ENCODE assay signal across 8 cellular contexts in the genomic region with DNA sequence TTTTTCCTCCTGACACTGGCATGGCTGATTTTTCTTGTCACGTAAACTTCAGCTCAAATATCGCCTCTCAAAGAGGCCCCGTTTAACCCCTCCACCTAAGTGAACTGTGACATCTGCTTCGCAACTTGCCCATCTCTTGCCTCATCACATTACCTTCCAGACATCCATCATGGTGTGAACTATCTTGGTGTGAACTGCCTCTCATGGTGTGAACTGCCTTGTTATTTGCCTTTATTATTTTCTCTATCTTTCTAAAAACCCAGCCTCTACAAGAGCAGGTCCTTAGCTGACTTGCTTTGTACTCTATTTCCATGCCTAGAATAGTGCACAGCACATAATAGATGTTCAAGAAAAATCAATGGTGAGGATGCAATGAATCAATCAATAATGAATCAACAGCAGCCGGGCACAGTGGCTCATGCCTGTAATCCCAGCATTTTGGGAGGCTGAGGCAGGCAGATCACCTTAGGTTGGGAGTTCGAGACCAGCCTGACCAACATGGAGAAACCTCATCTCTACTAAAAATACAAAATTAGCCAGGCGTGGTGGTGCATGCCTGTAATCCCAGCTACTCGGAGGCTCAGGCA.
DNase-seq lines count a peak whose midpoint lies in the region; ATAC-seq and TF ChIP-seq lines count a peak whose summit lies in the region.
"Not testable (repeated sequence)": the region's sequence is repeated elsewhere in the genome, so short reads cannot be mapped to it uniquely, and the experiment has no call there.

No MANE protein-coding gene starts in this region.

- not testable (repeated sequence) for ATAC-seq in natural killer cell

- not testable (repeated sequence) for H3K9me3 Mint-ChIP-seq in CD4-positive, alpha-beta memory T cell; T-helper 1 cell treated with Interleukin-12 subunit alpha and Interleukin-12 subunit beta and Interleukin-4 antibody, amounts not matched to agents 30 μg/mL and 1 μg/mL, for 36 hours; activated T-helper 1 cell treated with anti-CD3 and anti-CD28 coated beads, Interleukin-12 subunit alpha, Interleukin-12 subunit beta, Interleukin-2, Interleukin-4 antibody, amounts not matched to agents 30 ng/mL and 10 ng/mL and 1 ng/mL, durations not matched to agents 14 hours and 24 hours and 36 hours; brain; glutamatergic neuron (ENCODE audit: unreplicated experiment); natural killer cell; stimulated activated naive CD8-positive, alpha-beta T cell treated with anti-CD3 and anti-CD28 coated beads, Interleukin-15, Interleukin-2, amounts not matched to agents 100 ng/mL and 50 ng/mL, for 24 hours

- H3K27ac ChIP-seq in CD4-positive, alpha-beta memory T cell (ENCODE audit: low read depth, low read length) = not testable (repeated sequence)
- H3K27ac ChIP-seq in Karpas-422 (ENCODE audit: low read length) = peak overlapping the region; percentile 97

- not testable (repeated sequence) for H3K9me3 ChIP-seq in CD4-positive, alpha-beta memory T cell (ENCODE audit: control insufficient read depth in 1 of 2, low read length in 2 of 2); Karpas-422 (ENCODE audit: low read length)

- H2AFZ ChIP-seq in Karpas-422 (ENCODE audit: low read length) = not testable (repeated sequence)

- intact Hi-C loops in CD4-positive, alpha-beta memory T cell (cut with micrococcal nuclease); activated T-helper 1 cell treated with anti-CD3 and anti-CD28 coated beads, Interleukin-12 subunit alpha, Interleukin-12 subunit beta, Interleukin-2, Interleukin-4 antibody, amounts not matched to agents 30 ng/mL and 10 ng/mL and 1 ng/mL, durations not matched to agents 14 hours and 24 hours and 36 hours (cut with micrococcal nuclease); natural killer cell (cut with micrococcal nuclease): not testable (repeated sequence)

- H3K4me3 ChIP-seq in CD4-positive, alpha-beta memory T cell (ENCODE audit: low read length in 2 of 2); Karpas-422 (ENCODE audit: low read length): not testable (repeated sequence)

- CTCF ChIA-PET in CD4-positive, alpha-beta memory T cell (lab: Charles Lee; ENCODE audit: partially characterized antibody) = interaction anchor here (1.0 to 3.5 kb wide), 2 partner anchors 12 to 123 kb away, joined by 4 to 15 read pairs; no protein-coding TSS in a partner anchor

- DNase-seq in CD4-positive, alpha-beta memory T cell; Karpas-422; activated T-helper 1 cell treated with anti-CD3 and anti-CD28 coated beads, Interleukin-12 subunit alpha, Interleukin-12 subunit beta, Interleukin-2, Interleukin-4 antibody, amounts not matched to agents 30 ng/mL and 10 ng/mL and 1 ng/mL, durations not matched to agents 14 hours and 24 hours and 36 hours (ENCODE audit: low spot score); glutamatergic neuron; natural killer cell: not testable (repeated sequence)

- POLR2A ChIA-PET in CD4-positive, alpha-beta memory T cell (lab: Charles Lee; ENCODE audit: partially characterized antibody) = not testable (repeated sequence)

- H4K20me1 ChIP-seq in Karpas-422 (ENCODE audit: insufficient read depth, low read depth, low read length) = not testable (repeated sequence)

- H3K27me3 ChIP-seq in CD4-positive, alpha-beta memory T cell (ENCODE audit: insufficient read depth, low read length); Karpas-422 (ENCODE audit: low read length): not testable (repeated sequence)

- peaks cover 12% of the 10 kb centered on the region for H3K36me3 ChIP-seq in CD4-positive, alpha-beta memory T cell (ENCODE audit: insufficient read depth, low read length)
- H3K36me3 ChIP-seq in Karpas-422 (ENCODE audit: insufficient read depth, low read length) = peaks cover 42% of the 10 kb centered on the region

- not testable (repeated sequence) for H3K4me2 ChIP-seq in Karpas-422 (ENCODE audit: low read depth, low read length, poor library complexity, severe bottlenecking)

- not testable (repeated sequence) for H3K4me1 ChIP-seq in CD4-positive, alpha-beta memory T cell (ENCODE audit: insufficient read depth, low read length)
- H3K4me1 ChIP-seq in Karpas-422 (ENCODE audit: low read length) = peaks cover 50% of the 10 kb centered on the region

- H3K9me2 ChIP-seq in Karpas-422 (replicated peaks; ENCODE audit: insufficient read depth, low read length) = not testable (repeated sequence)

- H3K79me2 ChIP-seq in Karpas-422 (ENCODE audit: low read length) = peaks cover 65% of the 10 kb centered on the region

- not testable (repeated sequence) for TF ChIP-seq CTCF in brain (conservative IDR thresholded peaks at IDR 0.05); glutamatergic neuron (IDR thresholded peaks at IDR 0.05; ENCODE audit: partially characterized antibody, unreplicated experiment); natural killer cell (IDR thresholded peaks at IDR 0.05)

- H3K27ac Mint-ChIP-seq in CD4-positive, alpha-beta memory T cell = peak overlapping the region in 4 of 7 donors; percentile 2 to 59 (median 46)
- peak overlapping the region; percentile 22 for H3K27ac Mint-ChIP-seq in T-helper 1 cell treated with Interleukin-12 subunit alpha and Interleukin-12 subunit beta and Interleukin-4 antibody, amounts not matched to agents 30 μg/mL and 1 μg/mL, for 36 hours
- H3K27ac Mint-ChIP-seq in activated T-helper 1 cell treated with anti-CD3 and anti-CD28 coated beads, Interleukin-12 subunit alpha, Interleukin-12 subunit beta, Interleukin-2, Interleukin-4 antibody, amounts not matched to agents 30 ng/mL and 10 ng/mL and 1 ng/mL, durations not matched to agents 14 hours and 24 hours and 36 hours = peak overlapping the region; percentile 52
- H3K27ac Mint-ChIP-seq in brain (peak overlapping the region in 4 of 5 experiments; percentile 1 to 53 (median 21)), glutamatergic neuron (ENCODE audit: unreplicated experiment) (peak overlapping the region; percentile 17), natural killer cell (peak overlapping the region; percentile 85 to 86)
- H3K27ac Mint-ChIP-seq in stimulated activated naive CD8-positive, alpha-beta T cell treated with anti-CD3 and anti-CD28 coated beads, Interleukin-15, Interleukin-2, amounts not matched to agents 100 ng/mL and 50 ng/mL, for 24 hours = peak overlapping the region; percentile 16

- peaks cover 39 to 62% of the 10 kb centered on the region in 2 donors for H3K36me3 Mint-ChIP-seq in CD4-positive, alpha-beta memory T cell
- peaks cover 25% of the 10 kb centered on the region for H3K36me3 Mint-ChIP-seq in T-helper 1 cell treated with Interleukin-12 subunit alpha and Interleukin-12 subunit beta and Interleukin-4 antibody, amounts not matched to agents 30 μg/mL and 1 μg/mL, for 36 hours (ENCODE audit: low read depth)
- peaks cover 37% of the 10 kb centered on the region for H3K36me3 Mint-ChIP-seq in activated T-helper 1 cell treated with anti-CD3 and anti-CD28 coated beads, Interleukin-12 subunit alpha, Interleukin-12 subunit beta, Interleukin-2, Interleukin-4 antibody, amounts not matched to agents 30 ng/mL and 10 ng/mL and 1 ng/mL, durations not matched to agents 14 hours and 24 hours and 36 hours (ENCODE audit: low read depth)
- H3K36me3 Mint-ChIP-seq in brain (peaks cover 63% of the 10 kb centered on the region), glutamatergic neuron (ENCODE audit: unreplicated experiment) (peaks cover 10% of the 10 kb centered on the region)
- H3K36me3 Mint-ChIP-seq in natural killer cell = not testable (repeated sequence)
- H3K36me3 Mint-ChIP-seq in stimulated activated naive CD8-positive, alpha-beta T cell treated with anti-CD3 and anti-CD28 coated beads, Interleukin-15, Interleukin-2, amounts not matched to agents 100 ng/mL and 50 ng/mL, for 24 hours (ENCODE audit: low read depth) = peaks cover 42% of the 10 kb centered on the region

- H3K27me3 Mint-ChIP-seq in CD4-positive, alpha-beta memory T cell; T-helper 1 cell treated with Interleukin-12 subunit alpha and Interleukin-12 subunit beta and Interleukin-4 antibody, amounts not matched to agents 30 μg/mL and 1 μg/mL, for 36 hours (ENCODE audit: low read depth); activated T-helper 1 cell treated with anti-CD3 and anti-CD28 coated beads, Interleukin-12 subunit alpha, Interleukin-12 subunit beta, Interleukin-2, Interleukin-4 antibody, amounts not matched to agents 30 ng/mL and 10 ng/mL and 1 ng/mL, durations not matched to agents 14 hours and 24 hours and 36 hours (ENCODE audit: insufficient read depth); brain; glutamatergic neuron (ENCODE audit: unreplicated experiment); natural killer cell (ENCODE audit: low read depth in 2 of 2); stimulated activated naive CD8-positive, alpha-beta T cell treated with anti-CD3 and anti-CD28 coated beads, Interleukin-15, Interleukin-2, amounts not matched to agents 100 ng/mL and 50 ng/mL, for 24 hours: not testable (repeated sequence)

- not testable (repeated sequence) for H3K4me3 Mint-ChIP-seq in CD4-positive, alpha-beta memory T cell; T-helper 1 cell treated with Interleukin-12 subunit alpha and Interleukin-12 subunit beta and Interleukin-4 antibody, amounts not matched to agents 30 μg/mL and 1 μg/mL, for 36 hours; activated T-helper 1 cell treated with anti-CD3 and anti-CD28 coated beads, Interleukin-12 subunit alpha, Interleukin-12 subunit beta, Interleukin-2, Interleukin-4 antibody, amounts not matched to agents 30 ng/mL and 10 ng/mL and 1 ng/mL, durations not matched to agents 14 hours and 24 hours and 36 hours; brain; glutamatergic neuron (ENCODE audit: unreplicated experiment); natural killer cell; stimulated activated naive CD8-positive, alpha-beta T cell treated with anti-CD3 and anti-CD28 coated beads, Interleukin-15, Interleukin-2, amounts not matched to agents 100 ng/mL and 50 ng/mL, for 24 hours

- not testable (repeated sequence) for H3K9ac ChIP-seq in Karpas-422 (ENCODE audit: low read length)

- H3K4me1 Mint-ChIP-seq in CD4-positive, alpha-beta memory T cell = peaks cover 5 to 20% (median 10%) of the 10 kb centered on the region in 4 donors
- peaks cover 22% of the 10 kb centered on the region for H3K4me1 Mint-ChIP-seq in T-helper 1 cell treated with Interleukin-12 subunit alpha and Interleukin-12 subunit beta and Interleukin-4 antibody, amounts not matched to agents 30 μg/mL and 1 μg/mL, for 36 hours (ENCODE audit: low read depth)
- H3K4me1 Mint-ChIP-seq in activated T-helper 1 cell treated with anti-CD3 and anti-CD28 coated beads, Interleukin-12 subunit alpha, Interleukin-12 subunit beta, Interleukin-2, Interleukin-4 antibody, amounts not matched to agents 30 ng/mL and 10 ng/mL and 1 ng/mL, durations not matched to agents 14 hours and 24 hours and 36 hours (ENCODE audit: low read depth) = peaks cover 11% of the 10 kb centered on the region
- H3K4me1 Mint-ChIP-seq in brain = peaks cover 29% of the 10 kb centered on the region
- H3K4me1 Mint-ChIP-seq in glutamatergic neuron (ENCODE audit: low read depth, unreplicated experiment) = peaks cover 27% of the 10 kb centered on the region
- H3K4me1 Mint-ChIP-seq in natural killer cell = peaks cover 36 to 49% of the 10 kb centered on the region in 2 donors
- peaks cover 31% of the 10 kb centered on the region for H3K4me1 Mint-ChIP-seq in stimulated activated naive CD8-positive, alpha-beta T cell treated with anti-CD3 and anti-CD28 coated beads, Interleukin-15, Interleukin-2, amounts not matched to agents 100 ng/mL and 50 ng/mL, for 24 hours (ENCODE audit: low read depth)

Comparison
In these comparisons a context has a peak if more than half of its experiments do, and no peak if none do; other contexts are left out.
1. H3K27ac Mint-ChIP-seq: peak in every context shown above with its lines; median percentile 86 in natural killer cell; 52 in activated T-helper 1 cell treated with anti-CD3 and anti-CD28 coated beads, Interleukin-12 subunit alpha, Interleukin-12 subunit beta, Interleukin-2, Interleukin-4 antibody, amounts not matched to agents 30 ng/mL and 10 ng/mL and 1 ng/mL, durations not matched to agents 14 hours and 24 hours and 36 hours; 46 in CD4-positive, alpha-beta memory T cell; 22 in T-helper 1 cell treated with Interleukin-12 subunit alpha and Interleukin-12 subunit beta and Interleukin-4 antibody, amounts not matched to agents 30 μg/mL and 1 μg/mL, for 36 hours; 21 in brain; 17 in glutamatergic neuron; 16 in stimulated activated naive CD8-positive, alpha-beta T cell treated with anti-CD3 and anti-CD28 coated beads, Interleukin-15, Interleukin-2, amounts not matched to agents 100 ng/mL and 50 ng/mL, for 24 hours.